Comparison of ENCODE assay signal across 8 cellular contexts in the genomic region with DNA sequence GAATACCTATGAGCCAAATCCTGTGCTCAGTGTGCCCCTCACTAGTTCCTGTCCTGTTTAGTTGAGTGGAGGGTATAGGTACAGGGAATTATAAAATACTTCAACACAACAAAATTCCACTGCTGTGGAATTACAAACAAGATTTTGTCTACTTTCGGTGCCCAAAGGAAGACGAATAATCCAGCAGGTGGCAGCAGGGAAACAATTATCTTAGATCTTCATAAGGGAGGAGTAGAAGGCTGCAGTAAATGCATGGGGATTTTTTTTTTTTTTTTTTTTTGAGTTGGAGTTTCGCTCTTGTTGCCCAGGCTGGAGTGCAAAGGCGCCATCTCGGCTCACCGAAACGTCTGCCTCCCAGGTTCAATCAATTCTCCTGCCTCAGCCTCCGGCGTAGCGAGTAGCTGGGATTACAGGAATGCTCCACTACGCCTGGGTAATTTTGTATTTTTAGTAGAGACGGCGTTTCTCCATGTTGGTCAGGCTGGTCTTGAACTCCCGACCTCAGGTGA. TPM values are rescaled to one million over a fixed set of nuclear protein-coding genes. Genes with fewer than 3 reads are reported as not detected.
DNase-seq lines count a peak whose midpoint lies in the region; ATAC-seq and TF ChIP-seq lines count a peak whose summit lies in the region.

No MANE protein-coding gene starts in this region.

- CTCF ChIA-PET in activated naive CD4-positive, alpha-beta T cell treated with anti-CD3 and anti-CD28 coated beads, Interleukin-2, amount 10 ng/mL, durations not matched to agents 7 days and 5 days (lab: Charles Lee): interaction anchor here (0.7 to 2.3 kb wide), 3 partner anchors 56 to 147 kb away, joined by 3 to 17 read pairs (median 5); no protein-coding TSS in a partner anchor

- H3K4me1 ChIP-seq in ovary (ENCODE audit: insufficient read depth): peaks cover 6% of the 10 kb centered on the region

- intact Hi-C loops in ovary (cut with DNase I): loop anchor here in 3 of 4 donors (5.0 to 10.0 kb wide), 3 partner anchors 56 to 128 kb away; partner anchors contain the start of genes PSMD4 (in 2 of the 3) and PI4KB (in 1 of the 3)

- TF ChIP-seq EP300 in ovary (IDR thresholded peaks at IDR 0.05): no peak

- DNase-seq in DMS 273 (lab: John Stamatoyannopoulos, UW; ENCODE audit: unreplicated experiment): peak; percentile 100
- DNase-seq in M059J (ENCODE audit: low read depth): peak; percentile 94
- peak; percentile 94 for DNase-seq in RKO (ENCODE audit: low spot score)
- DNase-seq in activated naive CD4-positive, alpha-beta T cell treated with anti-CD3 and anti-CD28 coated beads, Interleukin-2, amount 10 ng/mL, durations not matched to agents 7 days and 5 days: peak; percentile 77
- peak; percentile 43 for DNase-seq in germinal center (ENCODE audit: low spot score)
- DNase-seq in ovary: peak; percentile 44 to 82 (median 52)

- H3K4me3 ChIP-seq in ovary: peak overlapping the region; percentile 9

- H3K9me3 Mint-ChIP-seq in activated naive CD4-positive, alpha-beta T cell treated with anti-CD3 and anti-CD28 coated beads, Interleukin-2, amount 10 ng/mL, durations not matched to agents 7 days and 5 days: no peaks in the 10 kb centered on the region

- H3K36me3 ChIP-seq in ovary: no peaks in the 10 kb centered on the region

- H3K9me3 ChIP-seq in ovary: no peaks in the 10 kb centered on the region

- 28 to 34% (median 29%) methylated on average over 14 of the region's 14 CpGs for WGBS in ovary, 3 donors

- peaks cover 46% of the 10 kb centered on the region for H3K27me3 Mint-ChIP-seq in activated naive CD4-positive, alpha-beta T cell treated with anti-CD3 and anti-CD28 coated beads, Interleukin-2, amount 10 ng/mL, durations not matched to agents 7 days and 5 days

- H3K27ac Mint-ChIP-seq in activated naive CD4-positive, alpha-beta T cell treated with anti-CD3 and anti-CD28 coated beads, Interleukin-2, amount 10 ng/mL, durations not matched to agents 7 days and 5 days: peak overlapping the region; percentile 67

- no peaks in the 10 kb centered on the region for H3K27me3 ChIP-seq in ovary

- H3K27ac ChIP-seq in ovary: no peak overlapping the region

- peaks cover 13% of the 10 kb centered on the region for H3K36me3 Mint-ChIP-seq in activated naive CD4-positive, alpha-beta T cell treated with anti-CD3 and anti-CD28 coated beads, Interleukin-2, amount 10 ng/mL, durations not matched to agents 7 days and 5 days

- ATAC-seq in HG03432 (IDR thresholded peaks at IDR 0.05; ENCODE audit: unreplicated experiment): no peak
- ATAC-seq in GM18519 (IDR thresholded peaks at IDR 0.05; ENCODE audit: low FRiP score, unreplicated experiment): no peak

- H3K4me3 Mint-ChIP-seq in activated naive CD4-positive, alpha-beta T cell treated with anti-CD3 and anti-CD28 coated beads, Interleukin-2, amount 10 ng/mL, durations not matched to agents 7 days and 5 days: peak overlapping the region; percentile 35

- no peak for TF ChIP-seq POLR2A in ovary (IDR thresholded peaks at IDR 0.05)

- peak in 2 of 3 donors; percentile 34 to 55 for TF ChIP-seq CTCF in ovary (IDR thresholded peaks at IDR 0.05)

- H3K4me1 Mint-ChIP-seq in activated naive CD4-positive, alpha-beta T cell treated with anti-CD3 and anti-CD28 coated beads, Interleukin-2, amount 10 ng/mL, durations not matched to agents 7 days and 5 days: peaks cover 34% of the 10 kb centered on the region

RNA-seq across cellular contexts. Expression of gene PIP5K1A, which starts 2.0 kb away (rescaled TPM):
- 78.6 and 82.6 TPM in 2 replicates for total RNA-seq in M059J (2014; rRNA removed; shearing (Covaris generic))
- total RNA-seq in ovary: 10 to 100 TPM; 33.0 to 62.8 (median 47.5) TPM
- 10 to 100 TPM; 19.8 to 50.4 TPM for polyA plus RNA-seq in ovary

RNA-seq across cellular contexts. Expression of gene VPS72, which starts 6.3 kb away (rescaled TPM):
- 76.6 and 84.3 TPM in 2 replicates for total RNA-seq in M059J (2014; rRNA removed; shearing (Covaris generic))
- total RNA-seq in ovary: 10 to 100 TPM; 24.5 to 53.1 (median 48.9) TPM
- polyA plus RNA-seq in ovary: 10 to 100 TPM; 42.2 to 78.4 TPM

RNA-seq across cellular contexts. Expression of gene TMOD4, which starts 20.6 kb away (rescaled TPM):
- not detected in 2 replicates for total RNA-seq in M059J (2014; rRNA removed; shearing (Covaris generic))
- total RNA-seq in ovary: 1 to 10 TPM in 2 of 7 donors, under 1 TPM in 3, not detected in 2; 0.42 to 1.4 (median 0.88) TPM
- under 1 TPM in 1 of 2 donors, not detected in 1; 0.15 TPM for polyA plus RNA-seq in ovary

RNA-seq across cellular contexts. Expression of gene SCNM1, which starts 30.4 kb away (rescaled TPM):
- total RNA-seq in M059J (2014; rRNA removed; shearing (Covaris generic)): 82.1 and 92.2 TPM in 2 replicates
- 10 to 100 TPM; 18.6 to 32.7 (median 22.7) TPM for total RNA-seq in ovary
- polyA plus RNA-seq in ovary: 10 to 100 TPM; 33.0 to 38.9 TPM

RNA-seq across cellular contexts. Expression of gene LYSMD1, which starts 30.6 kb away (rescaled TPM):
- 7.6 and 9.7 TPM in 2 replicates for total RNA-seq in M059J (2014; rRNA removed; shearing (Covaris generic))
- 10 to 100 TPM; 12.6 to 20.3 (median 14.3) TPM for total RNA-seq in ovary
- polyA plus RNA-seq in ovary: 10 to 100 TPM; 14.3 to 15.5 TPM

Comparison
In these comparisons a context has a peak if more than half of its experiments do, and no peak if none do; other contexts are left out.
1. DNase-seq: peak in every context shown above with its lines; median percentile 100 in DMS 273; 94 in M059J; 94 in RKO; 77 in activated naive CD4-positive, alpha-beta T cell treated with anti-CD3 and anti-CD28 coated beads, Interleukin-2, amount 10 ng/mL, durations not matched to agents 7 days and 5 days; 52 in ovary; 43 in germinal center.